ENCODE assay signal across 2 cellular contexts in genomic region chr16:78170360-78170928, GRCh38.
TF ChIP-seq lines count a peak whose summit lies in the region.

No MANE protein-coding gene starts in this region.

TF ChIP-seq in IMR-90, 13 proteins besides CTCF, POLR2A, EP300 and RAD21 (continued from another document):
- TF ChIP-seq MAZ (IDR thresholded peaks at IDR 0.05; ENCODE audit: borderline replicate concordance, low read depth, low read length) (no peak), SMC3 (IDR thresholded peaks at IDR 0.05; ENCODE audit: low read depth, low read length) (no peak), RCOR1 (IDR thresholded peaks at IDR 0.05; ENCODE audit: insufficient replicate concordance, low read length) (no peak), BHLHE40 (IDR thresholded peaks at IDR 0.05; ENCODE audit: low read depth, low read length) (no peak), CEBPB (IDR thresholded peaks at IDR 0.05; ENCODE audit: low read depth, low read length) (no peak)
- TF ChIP-seq, protein P1, sequence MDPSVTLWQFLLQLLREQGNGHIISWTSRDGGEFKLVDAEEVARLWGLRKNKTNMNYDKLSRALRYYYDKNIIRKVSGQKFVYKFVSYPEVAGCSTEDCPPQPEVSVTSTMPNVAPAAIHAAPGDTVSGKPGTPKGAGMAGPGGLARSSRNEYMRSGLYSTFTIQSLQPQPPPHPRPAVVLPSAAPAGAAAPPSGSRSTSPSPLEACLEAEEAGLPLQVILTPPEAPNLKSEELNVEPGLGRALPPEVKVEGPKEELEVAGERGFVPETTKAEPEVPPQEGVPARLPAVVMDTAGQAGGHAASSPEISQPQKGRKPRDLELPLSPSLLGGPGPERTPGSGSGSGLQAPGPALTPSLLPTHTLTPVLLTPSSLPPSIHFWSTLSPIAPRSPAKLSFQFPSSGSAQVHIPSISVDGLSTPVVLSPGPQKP (IDR thresholded peaks at IDR 0.05; ENCODE audit: borderline replicate concordance, low read depth, low read length): no peak

TF ChIP-seq in SK-N-SH treated with all-trans-retinoic acid at 6 μM for 48 hours, 23 proteins besides CTCF, POLR2A, EP300 and RAD21 (continued from another document):
- TF ChIP-seq, protein P2, sequence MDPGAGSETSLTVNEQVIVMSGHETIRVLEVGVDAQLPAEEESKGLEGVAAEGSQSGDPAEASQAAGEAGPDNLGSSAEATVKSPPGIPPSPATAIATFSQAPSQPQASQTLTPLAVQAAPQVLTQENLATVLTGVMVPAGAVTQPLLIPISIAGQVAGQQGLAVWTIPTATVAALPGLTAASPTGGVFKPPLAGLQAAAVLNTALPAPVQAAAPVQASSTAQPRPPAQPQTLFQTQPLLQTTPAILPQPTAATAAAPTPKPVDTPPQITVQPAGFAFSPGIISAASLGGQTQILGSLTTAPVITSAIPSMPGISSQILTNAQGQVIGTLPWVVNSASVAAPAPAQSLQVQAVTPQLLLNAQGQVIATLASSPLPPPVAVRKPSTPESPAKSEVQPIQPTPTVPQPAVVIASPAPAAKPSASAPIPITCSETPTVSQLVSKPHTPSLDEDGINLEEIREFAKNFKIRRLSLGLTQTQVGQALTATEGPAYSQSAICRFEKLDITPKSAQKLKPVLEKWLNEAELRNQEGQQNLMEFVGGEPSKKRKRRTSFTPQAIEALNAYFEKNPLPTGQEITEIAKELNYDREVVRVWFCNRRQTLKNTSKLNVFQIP (CRISPR knock-in tag; IDR thresholded peaks at IDR 0.05; ENCODE audit: borderline replicate concordance, low read depth): no peak; the same call in 1 of the 2 replicates
- TF ChIP-seq ZFP30 (CRISPR knock-in tag; IDR thresholded peaks at IDR 0.05): no peak
- TF ChIP-seq ESRRG (CRISPR knock-in tag; IDR thresholded peaks at IDR 0.05): no peak
- TF ChIP-seq ZNF8 (CRISPR knock-in tag; IDR thresholded peaks at IDR 0.05): no peak
